In the genomic region with DNA sequence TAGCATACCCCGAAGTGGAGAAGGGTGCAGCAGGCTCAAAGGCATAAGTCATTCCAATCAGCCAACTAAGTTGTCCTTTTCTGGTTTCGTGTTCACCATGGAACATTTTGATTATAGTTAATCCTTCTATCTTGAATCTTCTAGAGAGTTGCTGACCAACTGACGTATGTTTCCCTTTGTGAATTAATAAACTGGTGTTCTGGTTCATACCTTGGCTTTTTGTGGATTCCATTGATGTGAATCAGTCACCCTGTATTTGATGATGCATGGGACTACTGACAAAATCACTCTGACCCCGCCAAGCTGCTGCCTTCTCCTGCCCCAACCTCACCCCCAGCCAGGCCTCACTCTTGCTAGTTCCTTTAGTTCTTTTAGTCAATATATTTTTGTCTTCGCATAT, we compare ENCODE assay signal across 20 cellular contexts. TPM values are rescaled to one million over a fixed set of nuclear protein-coding genes. Genes with fewer than 3 reads are reported as not detected.
A peak's percentile ranks its signal among the peaks of the same experiment; 100 is the strongest.
DNase-seq lines count a peak whose midpoint lies in the region; ATAC-seq, FAIRE-seq and TF ChIP-seq lines count a peak whose summit lies in the region.
"Had no signal": no experiment of that assay in that cellular context is flagged by ENCODE, and none has a peak within 500 bp of the region (broad histone marks: within the 10 kb centered on the region; RNA-seq: fewer than 3 reads in every experiment).

No MANE protein-coding gene starts in this region.

- CTCF ChIA-PET in MCF 10A (lab: Yijun Ruan, JAX), result interaction anchor here (0.7 to 1.9 kb wide), 3 partner anchors 715 to 789 kb away, joined by 4 to 5 read pairs (median 5); no protein-coding TSS in a partner anchor
- CTCF ChIA-PET in mammary epithelial cell (lab: Charles Lee; ENCODE audit: low non-redundant PET), result no interaction called here
- CTCF ChIA-PET in naive thymus-derived CD4-positive, alpha-beta T cell (lab: Charles Lee), result no interaction called here

- H3K9ac ChIP-seq in astrocyte (ENCODE audit: low read length), result no peak overlapping the region
- no peak overlapping the region for H3K9ac ChIP-seq in mammary epithelial cell (ENCODE audit: insufficient read depth, low read length)

- H4K20me1 ChIP-seq in astrocyte (ENCODE audit: insufficient read depth, low read length), result no peaks in the 10 kb centered on the region
- no peaks in the 10 kb centered on the region for H4K20me1 ChIP-seq in mammary epithelial cell (ENCODE audit: insufficient read depth, low read length)

- BruUV-seq in MCF 10A (replicated peaks; lab: Mats Ljungman, UMichigan) (no TSS peak), mammary epithelial cell (replicated peaks; lab: Mats Ljungman, UMichigan) (no TSS peak)

- H3K4me3 Mint-ChIP-seq in MCF 10A (ENCODE audit: unreplicated experiment) (no peak overlapping the region), astrocyte (ENCODE audit: unreplicated experiment) (no peak overlapping the region)
- no peak overlapping the region for H3K4me3 Mint-ChIP-seq in naive thymus-derived CD4-positive, alpha-beta T cell
- H3K4me3 Mint-ChIP-seq: CD4-positive, alpha-beta memory T cell; GM23338 had no signal

- H3K4me2 ChIP-seq in astrocyte (ENCODE audit: low read length) (no peak overlapping the region), mammary epithelial cell (ENCODE audit: insufficient read depth, low read depth, low read length) (no peak overlapping the region)
- H3K4me2 ChIP-seq: A549, GM23338 had no signal

- intact Hi-C loops in MCF 10A (cut with micrococcal nuclease), result loop anchor here (10.0 kb wide), 1 partner anchor 412 kb away; no protein-coding TSS in a partner anchor
- intact Hi-C loops in breast epithelium (cut with DNase I; ENCODE audit: low total_unique reads), result no loop called here
- intact Hi-C loops in mammary epithelial cell (cut with micrococcal nuclease), result loop anchor here (5.0 kb wide), 1 partner anchor 369 kb away; the partner anchor contains the start of gene ATP11C
- intact Hi-C loops in naive thymus-derived CD4-positive, alpha-beta T cell (cut with micrococcal nuclease), result no loop called here

- no peaks in the 10 kb centered on the region for H3K9me3 ChIP-seq in breast epithelium
- H3K9me3 ChIP-seq in astrocyte (ENCODE audit: insufficient read depth, low read depth, low read length), result no peaks in the 10 kb centered on the region
- no peaks in the 10 kb centered on the region for H3K9me3 ChIP-seq in mammary epithelial cell (replicated peaks; ENCODE audit: insufficient read depth, low read length)
- H3K9me3 ChIP-seq in naive thymus-derived CD4-positive, alpha-beta T cell (ENCODE audit: control insufficient read depth in 2 of 3, low read length in 3 of 3), result no peaks in the 10 kb centered on the region
- H3K9me3 ChIP-seq: A549 had no signal

- POLR2A ChIA-PET in MCF 10A (lab: Yijun Ruan, JAX), result interaction anchor here (0.5 kb wide), 1 partner anchor 824 kb away, joined by 3 read pairs; no protein-coding TSS in a partner anchor
- POLR2A ChIA-PET in naive thymus-derived CD4-positive, alpha-beta T cell (lab: Charles Lee), result no interaction called here

- H3K4me1 Mint-ChIP-seq in MCF 10A (ENCODE audit: insufficient read depth, unreplicated experiment) (peaks cover 4% of the 10 kb centered on the region), astrocyte (ENCODE audit: low read depth, unreplicated experiment) (no peaks in the 10 kb centered on the region)
- no peaks in the 10 kb centered on the region for H3K4me1 Mint-ChIP-seq in naive thymus-derived CD4-positive, alpha-beta T cell
- H3K4me1 Mint-ChIP-seq: CD4-positive, alpha-beta memory T cell; GM23338 had no signal

- no peak for FAIRE-seq in astrocyte (lab: Jason Lieb, UNC)
- no peak for FAIRE-seq in urothelium cell line (lab: Jason Lieb, UNC)
- FAIRE-seq: A549, H54 had no signal

- in situ Hi-C loops in mammary epithelial cell (cut with MboI; ENCODE audit: low sequenced_read_pairs in 2 of 2), result no loop called here

- H3K27ac Mint-ChIP-seq in MCF 10A (ENCODE audit: low read depth, unreplicated experiment) (no peak overlapping the region), astrocyte (ENCODE audit: unreplicated experiment) (no peak overlapping the region)
- H3K27ac Mint-ChIP-seq in naive thymus-derived CD4-positive, alpha-beta T cell, result no peak overlapping the region
- H3K27ac Mint-ChIP-seq: CD4-positive, alpha-beta memory T cell; GM23338 had no signal

- H3K79me2 ChIP-seq in astrocyte (ENCODE audit: insufficient read depth, low read length), result no peaks in the 10 kb centered on the region
- H3K79me2 ChIP-seq in mammary epithelial cell (ENCODE audit: insufficient read depth, low read length), result no peaks in the 10 kb centered on the region

- 69% methylated on average over 4 of the region's 5 CpGs for WGBS in mammary epithelial cell (ENCODE audit: low coverage, missing lambda C conversion rate)

- TF ChIP-seq CTCF in MCF 10A (IDR thresholded peaks at IDR 0.05; ENCODE audit: unreplicated experiment), result no peak
- no peak for TF ChIP-seq CTCF in breast epithelium (IDR thresholded peaks at IDR 0.05)
- TF ChIP-seq CTCF in astrocyte (IDR thresholded peaks at IDR 0.05; ENCODE audit: insufficient read depth, low read depth, low read length), result no peak
- no peak for TF ChIP-seq CTCF in mammary epithelial cell (conservative IDR thresholded peaks at IDR 0.05 in 1 of 2, IDR thresholded peaks at IDR 0.05 in 1 of 2; ENCODE audit: extremely low read depth in 1 of 2, insufficient read depth in 1 of 2, low read depth in 1 of 2, low read length in 2 of 2)

- dilution Hi-C loops in mammary epithelial cell (cut with HindIII; ENCODE audit: low sequenced_read_pairs), result no loop called here

- no peaks in the 10 kb centered on the region for H3K27me3 Mint-ChIP-seq in MCF 10A (ENCODE audit: insufficient read depth, unreplicated experiment)
- H3K27me3 Mint-ChIP-seq in astrocyte (ENCODE audit: low read depth, unreplicated experiment), result no peaks in the 10 kb centered on the region
- peaks cover 0 to 5% (median under 1%) of the 10 kb centered on the region in 5 donors for H3K27me3 Mint-ChIP-seq in naive thymus-derived CD4-positive, alpha-beta T cell

- H3K27me3 ChIP-seq in breast epithelium, result peaks cover 0 to 12% of the 10 kb centered on the region in 2 donors
- no peaks in the 10 kb centered on the region for H3K27me3 ChIP-seq in astrocyte (ENCODE audit: insufficient read depth, low read length)
- H3K27me3 ChIP-seq in mammary epithelial cell (ENCODE audit: insufficient read depth, low read length), result no peaks in the 10 kb centered on the region
- no peaks in the 10 kb centered on the region for H3K27me3 ChIP-seq in naive thymus-derived CD4-positive, alpha-beta T cell (ENCODE audit: control insufficient read depth in 2 of 2, insufficient read depth in 2 of 2, low read length in 2 of 2)

- H3K9me3 Mint-ChIP-seq in MCF 10A (ENCODE audit: unreplicated experiment), result no peaks in the 10 kb centered on the region
- no peaks in the 10 kb centered on the region for H3K9me3 Mint-ChIP-seq in astrocyte (ENCODE audit: unreplicated experiment)
- no peaks in the 10 kb centered on the region for H3K9me3 Mint-ChIP-seq in naive thymus-derived CD4-positive, alpha-beta T cell
- H3K9me3 Mint-ChIP-seq: CD4-positive, alpha-beta memory T cell; GM23338 had no signal

- no peak for ATAC-seq in GM21515 (IDR thresholded peaks at IDR 0.05; ENCODE audit: unreplicated experiment)
- no peak for ATAC-seq in naive thymus-derived CD4-positive, alpha-beta T cell
- ATAC-seq: A549, GM23338 had no signal

- no peaks in the 10 kb centered on the region for H3K4me1 ChIP-seq in breast epithelium
- no peaks in the 10 kb centered on the region for H3K4me1 ChIP-seq in astrocyte (ENCODE audit: insufficient read depth, low read length)
- no peaks in the 10 kb centered on the region for H3K4me1 ChIP-seq in mammary epithelial cell (ENCODE audit: insufficient read depth, low read length)
- H3K4me1 ChIP-seq in naive thymus-derived CD4-positive, alpha-beta T cell (ENCODE audit: control insufficient read depth in 2 of 2, insufficient read depth in 2 of 2, low read length in 2 of 2), result no peaks in the 10 kb centered on the region
- H3K4me1 ChIP-seq: A549 had no signal

- H2AFZ ChIP-seq in astrocyte (ENCODE audit: low read depth, low read length) (no peak overlapping the region), mammary epithelial cell (ENCODE audit: low read depth, low read length) (no peak overlapping the region)
- H2AFZ ChIP-seq: GM23338 had no signal

- H3K36me3 Mint-ChIP-seq in MCF 10A (ENCODE audit: insufficient read depth, unreplicated experiment), result no peaks in the 10 kb centered on the region
- no peaks in the 10 kb centered on the region for H3K36me3 Mint-ChIP-seq in astrocyte (ENCODE audit: low read depth, unreplicated experiment)
- no peaks in the 10 kb centered on the region for H3K36me3 Mint-ChIP-seq in naive thymus-derived CD4-positive, alpha-beta T cell
- H3K36me3 Mint-ChIP-seq: CD4-positive, alpha-beta memory T cell had no signal

- no peaks in the 10 kb centered on the region for H3K36me3 ChIP-seq in breast epithelium
- no peaks in the 10 kb centered on the region for H3K36me3 ChIP-seq in astrocyte (ENCODE audit: insufficient read depth, low read length)
- no peaks in the 10 kb centered on the region for H3K36me3 ChIP-seq in mammary epithelial cell (ENCODE audit: insufficient read depth, low read length)
- no peaks in the 10 kb centered on the region for H3K36me3 ChIP-seq in naive thymus-derived CD4-positive, alpha-beta T cell (ENCODE audit: control insufficient read depth in 2 of 3, insufficient read depth in 3 of 3, low read length in 3 of 3)

- no peak for TF ChIP-seq POLR2A in breast epithelium (IDR thresholded peaks at IDR 0.05)

- DNase-seq in MCF 10A (ENCODE audit: unreplicated experiment), result peak; percentile 4
- no peak for DNase-seq in breast epithelium (ENCODE audit: low spot score in 2 of 2)
- DNase-seq in astrocyte (ENCODE audit: low read depth), result peak; percentile 63
- DNase-seq in mammary epithelial cell, result peak; percentile 17
- peak; percentile 5 for DNase-seq in urothelium cell line (ENCODE audit: low spot score)
- DNase-seq in mesenteric fat pad (ENCODE audit: low spot score), result no peak
- no peak for DNase-seq in naive thymus-derived CD4-positive, alpha-beta T cell
- DNase-seq: AML-193; CD4-positive, alpha-beta memory T cell; DMS153; DMS79; GF-D8; HCEC 1CT had no signal

- H3K4me3 ChIP-seq in breast epithelium, result no peak overlapping the region
- H3K4me3 ChIP-seq in astrocyte (ENCODE audit: insufficient read depth, low read depth, low read length), result no peak overlapping the region
- H3K4me3 ChIP-seq in mammary epithelial cell (replicated peaks in 1 of 3; ENCODE audit: insufficient read depth in 1 of 3, low read depth in 2 of 3, low read length in 3 of 3), result no peak overlapping the region
- no peak overlapping the region for H3K4me3 ChIP-seq in naive thymus-derived CD4-positive, alpha-beta T cell (ENCODE audit: low read length)
- H3K4me3 ChIP-seq: A549, GM23338 had no signal

- no peak overlapping the region for H3K27ac ChIP-seq in breast epithelium
- H3K27ac ChIP-seq in astrocyte (ENCODE audit: low read depth, low read length), result no peak overlapping the region
- H3K27ac ChIP-seq in mammary epithelial cell (ENCODE audit: insufficient read depth, low read depth, low read length), result no peak overlapping the region
- H3K27ac ChIP-seq in naive thymus-derived CD4-positive, alpha-beta T cell (ENCODE audit: low read depth, low read length), result no peak overlapping the region
- H3K27ac ChIP-seq: 22Rv1, A549, C4-2B had no signal

RNA-seq across cellular contexts. Expression of gene F9, which starts 32.7 kb away (rescaled TPM):
- total RNA-seq in MCF 10A (2022) (not detected in 2 replicates), breast epithelium (not detected), astrocyte (not detected in 2 replicates), mammary epithelial cell (not detected), mesenteric fat pad (not detected)
- not detected for polyA plus RNA-seq in mammary epithelial cell
- polyA minus RNA-seq in mammary epithelial cell, result not detected
- total RNA-seq in naive thymus-derived CD4-positive, alpha-beta T cell, result not detected
- polyA plus RNA-seq in naive thymus-derived CD4-positive, alpha-beta T cell, result not detected
- total RNA-seq: CD4-positive, alpha-beta memory T cell; GM23338 had no signal
- polyA plus RNA-seq: A549; BJ; CD4-positive, alpha-beta memory T cell; GM23338 had no signal

Comparison
In these comparisons a context has a peak if more than half of its experiments do, and no peak if none do; other contexts are left out.
1. DNase-seq: peak in MCF 10A (single experiment), astrocyte (single experiment), mammary epithelial cell (single experiment) and urothelium cell line (single experiment); none in breast epithelium (0 of 2), mesenteric fat pad (single experiment) and naive thymus-derived CD4-positive, alpha-beta T cell (0 of 9).
2. intact Hi-C loops: an anchor here in MCF 10A (10.0 kb wide) and mammary epithelial cell (5.0 kb wide); none called in breast epithelium and naive thymus-derived CD4-positive, alpha-beta T cell.